In the genomic region with DNA sequence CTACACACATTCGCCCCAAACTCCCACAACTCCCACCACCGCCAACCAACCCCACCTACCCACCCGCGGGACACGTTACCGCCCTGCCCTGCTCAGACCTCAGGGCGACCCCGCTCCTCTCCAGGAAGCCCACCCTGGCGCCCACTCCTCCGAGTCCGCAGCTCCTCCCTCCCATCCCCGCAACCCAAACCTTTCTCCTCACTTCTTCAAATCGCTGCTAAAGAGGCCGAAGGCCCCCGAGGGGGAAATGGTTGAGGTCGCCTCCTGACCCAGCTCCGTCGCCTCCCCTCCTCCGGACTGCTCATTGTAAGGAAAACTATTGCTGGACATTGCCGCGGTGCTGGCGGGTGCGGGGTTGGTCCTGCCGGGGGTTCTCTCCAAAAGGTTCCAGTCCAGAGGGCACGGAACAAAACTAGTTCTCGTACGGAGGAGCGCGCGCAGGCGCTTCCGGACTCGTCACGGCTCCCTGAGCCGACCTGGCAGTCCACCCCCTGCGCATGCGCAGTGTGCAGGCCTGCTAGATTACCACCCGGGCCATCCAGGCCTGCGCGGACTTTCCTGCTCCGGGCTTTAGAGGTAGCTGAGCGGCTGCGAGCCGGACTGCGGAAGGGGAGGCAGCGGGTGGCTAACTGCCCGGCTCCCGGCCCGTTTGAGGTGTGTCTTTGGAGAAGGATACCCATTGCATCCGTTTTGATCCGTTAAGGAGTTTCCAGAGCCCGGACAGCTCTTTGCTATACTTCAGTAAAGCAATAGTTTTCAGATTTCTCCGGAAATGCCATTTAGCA, we compare ENCODE assay signal across 1 cellular context.
TF ChIP-seq lines count a peak whose summit lies in the region.

A gene with protein sequence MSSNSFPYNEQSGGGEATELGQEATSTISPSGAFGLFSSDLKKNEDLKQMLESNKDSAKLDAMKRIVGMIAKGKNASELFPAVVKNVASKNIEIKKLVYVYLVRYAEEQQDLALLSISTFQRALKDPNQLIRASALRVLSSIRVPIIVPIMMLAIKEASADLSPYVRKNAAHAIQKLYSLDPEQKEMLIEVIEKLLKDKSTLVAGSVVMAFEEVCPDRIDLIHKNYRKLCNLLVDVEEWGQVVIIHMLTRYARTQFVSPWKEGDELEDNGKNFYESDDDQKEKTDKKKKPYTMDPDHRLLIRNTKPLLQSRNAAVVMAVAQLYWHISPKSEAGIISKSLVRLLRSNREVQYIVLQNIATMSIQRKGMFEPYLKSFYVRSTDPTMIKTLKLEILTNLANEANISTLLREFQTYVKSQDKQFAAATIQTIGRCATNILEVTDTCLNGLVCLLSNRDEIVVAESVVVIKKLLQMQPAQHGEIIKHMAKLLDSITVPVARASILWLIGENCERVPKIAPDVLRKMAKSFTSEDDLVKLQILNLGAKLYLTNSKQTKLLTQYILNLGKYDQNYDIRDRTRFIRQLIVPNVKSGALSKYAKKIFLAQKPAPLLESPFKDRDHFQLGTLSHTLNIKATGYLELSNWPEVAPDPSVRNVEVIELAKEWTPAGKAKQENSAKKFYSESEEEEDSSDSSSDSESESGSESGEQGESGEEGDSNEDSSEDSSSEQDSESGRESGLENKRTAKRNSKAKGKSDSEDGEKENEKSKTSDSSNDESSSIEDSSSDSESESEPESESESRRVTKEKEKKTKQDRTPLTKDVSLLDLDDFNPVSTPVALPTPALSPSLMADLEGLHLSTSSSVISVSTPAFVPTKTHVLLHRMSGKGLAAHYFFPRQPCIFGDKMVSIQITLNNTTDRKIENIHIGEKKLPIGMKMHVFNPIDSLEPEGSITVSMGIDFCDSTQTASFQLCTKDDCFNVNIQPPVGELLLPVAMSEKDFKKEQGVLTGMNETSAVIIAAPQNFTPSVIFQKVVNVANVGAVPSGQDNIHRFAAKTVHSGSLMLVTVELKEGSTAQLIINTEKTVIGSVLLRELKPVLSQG (minus strand): TSS at position 449 of the 785 bp plus-strand sequence. CDS start 119 bp downstream, at position 330.

TF ChIP-seq in HepG2, 621 proteins besides CTCF, POLR2A, EP300 and RAD21 (continued from another document and continues in another):
- TF ChIP-seq, protein P1, sequence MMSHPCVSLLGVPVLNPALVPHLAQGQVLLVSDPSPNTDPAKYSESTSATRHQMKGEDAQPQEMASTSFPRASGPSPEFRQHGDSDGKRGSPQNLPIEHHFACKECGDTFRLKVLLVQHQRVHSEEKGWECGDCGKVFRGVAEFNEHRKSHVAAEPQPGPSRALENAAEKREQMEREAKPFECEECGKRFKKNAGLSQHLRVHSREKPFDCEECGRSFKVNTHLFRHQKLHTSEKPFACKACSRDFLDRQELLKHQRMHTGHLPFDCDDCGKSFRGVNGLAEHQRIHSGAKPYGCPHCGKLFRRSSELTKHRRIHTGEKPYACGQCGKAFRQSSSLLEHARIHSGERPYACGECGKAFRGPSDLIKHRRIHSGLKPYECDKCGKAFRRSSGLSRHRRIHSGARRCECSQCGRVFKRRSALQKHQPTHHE (CRISPR knock-in tag; IDR thresholded peaks at IDR 0.05; ENCODE audit: borderline replicate concordance): no peak
- peak; percentile 88; the same call in 1 of the 2 replicates for TF ChIP-seq ZNF615 (CRISPR knock-in tag; IDR thresholded peaks at IDR 0.05; ENCODE audit: borderline replicate concordance)
- TF ChIP-seq, protein P2, sequence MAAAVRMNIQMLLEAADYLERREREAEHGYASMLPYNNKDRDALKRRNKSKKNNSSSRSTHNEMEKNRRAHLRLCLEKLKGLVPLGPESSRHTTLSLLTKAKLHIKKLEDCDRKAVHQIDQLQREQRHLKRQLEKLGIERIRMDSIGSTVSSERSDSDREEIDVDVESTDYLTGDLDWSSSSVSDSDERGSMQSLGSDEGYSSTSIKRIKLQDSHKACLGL (CRISPR knock-in tag; IDR thresholded peaks at IDR 0.05): peak; percentile 68
- TF ChIP-seq, protein P3, sequence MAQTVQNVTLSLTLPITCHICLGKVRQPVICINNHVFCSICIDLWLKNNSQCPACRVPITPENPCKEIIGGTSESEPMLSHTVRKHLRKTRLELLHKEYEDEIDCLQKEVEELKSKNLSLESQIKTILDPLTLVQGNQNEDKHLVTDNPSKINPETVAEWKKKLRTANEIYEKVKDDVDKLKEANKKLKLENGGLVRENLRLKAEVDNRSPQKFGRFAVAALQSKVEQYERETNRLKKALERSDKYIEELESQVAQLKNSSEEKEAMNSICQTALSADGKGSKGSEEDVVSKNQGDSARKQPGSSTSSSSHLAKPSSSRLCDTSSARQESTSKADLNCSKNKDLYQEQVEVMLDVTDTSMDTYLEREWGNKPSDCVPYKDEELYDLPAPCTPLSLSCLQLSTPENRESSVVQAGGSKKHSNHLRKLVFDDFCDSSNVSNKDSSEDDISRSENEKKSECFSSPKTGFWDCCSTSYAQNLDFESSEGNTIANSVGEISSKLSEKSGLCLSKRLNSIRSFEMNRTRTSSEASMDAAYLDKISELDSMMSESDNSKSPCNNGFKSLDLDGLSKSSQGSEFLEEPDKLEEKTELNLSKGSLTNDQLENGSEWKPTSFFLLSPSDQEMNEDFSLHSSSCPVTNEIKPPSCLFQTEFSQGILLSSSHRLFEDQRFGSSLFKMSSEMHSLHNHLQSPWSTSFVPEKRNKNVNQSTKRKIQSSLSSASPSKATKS (CRISPR knock-in tag; IDR thresholded peaks at IDR 0.05): peak; percentile 66; the same call in 1 of the 2 replicates
- TF ChIP-seq NBN (conservative IDR thresholded peaks at IDR 0.05): no peak
- TF ChIP-seq ZNF430 (CRISPR knock-in tag; IDR thresholded peaks at IDR 0.05): peak; percentile 34; the same call in 1 of the 2 replicates
- TF ChIP-seq ZFP37 (CRISPR knock-in tag; IDR thresholded peaks at IDR 0.05; ENCODE audit: borderline replicate concordance): no peak
- peak; percentile 71; the same call in 1 of the 2 replicates for TF ChIP-seq GATAD1 (CRISPR knock-in tag; IDR thresholded peaks at IDR 0.05)
- peak in 1 of 2 experiments; percentile 89; a peak in 2 of 4 replicates for TF ChIP-seq KLF16 (CRISPR knock-in tag; IDR thresholded peaks at IDR 0.05)
- 0 out of 2 replicates have a peak, but pooled peaks have one; percentile 24 for TF ChIP-seq MEF2D (CRISPR knock-in tag; IDR thresholded peaks at IDR 0.05)
- no peak for TF ChIP-seq ZFAT (CRISPR knock-in tag; conservative IDR thresholded peaks at IDR 0.05)
- TF ChIP-seq DR1 (CRISPR knock-in tag; IDR thresholded peaks at IDR 0.05): peak; percentile 74
- TF ChIP-seq ZNF589 (CRISPR knock-in tag; conservative IDR thresholded peaks at IDR 0.05): no peak
- peak; percentile 39 for TF ChIP-seq ZNF441 (CRISPR knock-in tag; IDR thresholded peaks at IDR 0.05; ENCODE audit: borderline replicate concordance)
- TF ChIP-seq ZNF143 (CRISPR knock-in tag; IDR thresholded peaks at IDR 0.05): no peak
- 0 out of 2 replicates have a peak, but pooled peaks have one; percentile 55 for TF ChIP-seq ZBTB42 (CRISPR knock-in tag; IDR thresholded peaks at IDR 0.05)
- no peak for TF ChIP-seq SRSF9 (IDR thresholded peaks at IDR 0.05; ENCODE audit: borderline replicate concordance, insufficient read depth, low read depth, low read length, poor library complexity, severe bottlenecking)
- peak; percentile 43; the same call in 1 of the 2 replicates for TF ChIP-seq EED (CRISPR knock-in tag; IDR thresholded peaks at IDR 0.05)
- peak; percentile 65; the same call in 1 of the 2 replicates for TF ChIP-seq SIN3B (IDR thresholded peaks at IDR 0.05; ENCODE audit: low read length)
- no peak for TF ChIP-seq ZNF780A (CRISPR knock-in tag; IDR thresholded peaks at IDR 0.05)
- TF ChIP-seq, protein P4, sequence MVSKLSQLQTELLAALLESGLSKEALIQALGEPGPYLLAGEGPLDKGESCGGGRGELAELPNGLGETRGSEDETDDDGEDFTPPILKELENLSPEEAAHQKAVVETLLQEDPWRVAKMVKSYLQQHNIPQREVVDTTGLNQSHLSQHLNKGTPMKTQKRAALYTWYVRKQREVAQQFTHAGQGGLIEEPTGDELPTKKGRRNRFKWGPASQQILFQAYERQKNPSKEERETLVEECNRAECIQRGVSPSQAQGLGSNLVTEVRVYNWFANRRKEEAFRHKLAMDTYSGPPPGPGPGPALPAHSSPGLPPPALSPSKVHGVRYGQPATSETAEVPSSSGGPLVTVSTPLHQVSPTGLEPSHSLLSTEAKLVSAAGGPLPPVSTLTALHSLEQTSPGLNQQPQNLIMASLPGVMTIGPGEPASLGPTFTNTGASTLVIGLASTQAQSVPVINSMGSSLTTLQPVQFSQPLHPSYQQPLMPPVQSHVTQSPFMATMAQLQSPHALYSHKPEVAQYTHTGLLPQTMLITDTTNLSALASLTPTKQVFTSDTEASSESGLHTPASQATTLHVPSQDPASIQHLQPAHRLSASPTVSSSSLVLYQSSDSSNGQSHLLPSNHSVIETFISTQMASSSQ (IDR thresholded peaks at IDR 0.05; ENCODE audit: low read depth): peak; percentile 30; the same call in 1 of the 2 replicates
- TF ChIP-seq, protein P4 (CRISPR knock-in tag; IDR thresholded peaks at IDR 0.05; ENCODE audit: borderline replicate concordance): no peak; the same call in 1 of the 2 replicates
- TF ChIP-seq, protein P5, sequence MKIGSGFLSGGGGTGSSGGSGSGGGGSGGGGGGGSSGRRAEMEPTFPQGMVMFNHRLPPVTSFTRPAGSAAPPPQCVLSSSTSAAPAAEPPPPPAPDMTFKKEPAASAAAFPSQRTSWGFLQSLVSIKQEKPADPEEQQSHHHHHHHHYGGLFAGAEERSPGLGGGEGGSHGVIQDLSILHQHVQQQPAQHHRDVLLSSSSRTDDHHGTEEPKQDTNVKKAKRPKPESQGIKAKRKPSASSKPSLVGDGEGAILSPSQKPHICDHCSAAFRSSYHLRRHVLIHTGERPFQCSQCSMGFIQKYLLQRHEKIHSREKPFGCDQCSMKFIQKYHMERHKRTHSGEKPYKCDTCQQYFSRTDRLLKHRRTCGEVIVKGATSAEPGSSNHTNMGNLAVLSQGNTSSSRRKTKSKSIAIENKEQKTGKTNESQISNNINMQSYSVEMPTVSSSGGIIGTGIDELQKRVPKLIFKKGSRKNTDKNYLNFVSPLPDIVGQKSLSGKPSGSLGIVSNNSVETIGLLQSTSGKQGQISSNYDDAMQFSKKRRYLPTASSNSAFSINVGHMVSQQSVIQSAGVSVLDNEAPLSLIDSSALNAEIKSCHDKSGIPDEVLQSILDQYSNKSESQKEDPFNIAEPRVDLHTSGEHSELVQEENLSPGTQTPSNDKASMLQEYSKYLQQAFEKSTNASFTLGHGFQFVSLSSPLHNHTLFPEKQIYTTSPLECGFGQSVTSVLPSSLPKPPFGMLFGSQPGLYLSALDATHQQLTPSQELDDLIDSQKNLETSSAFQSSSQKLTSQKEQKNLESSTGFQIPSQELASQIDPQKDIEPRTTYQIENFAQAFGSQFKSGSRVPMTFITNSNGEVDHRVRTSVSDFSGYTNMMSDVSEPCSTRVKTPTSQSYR (CRISPR knock-in tag; IDR thresholded peaks at IDR 0.05; ENCODE audit: borderline replicate concordance): peak; percentile 37; the same call in 1 of the 2 replicates
- TF ChIP-seq, protein P6, sequence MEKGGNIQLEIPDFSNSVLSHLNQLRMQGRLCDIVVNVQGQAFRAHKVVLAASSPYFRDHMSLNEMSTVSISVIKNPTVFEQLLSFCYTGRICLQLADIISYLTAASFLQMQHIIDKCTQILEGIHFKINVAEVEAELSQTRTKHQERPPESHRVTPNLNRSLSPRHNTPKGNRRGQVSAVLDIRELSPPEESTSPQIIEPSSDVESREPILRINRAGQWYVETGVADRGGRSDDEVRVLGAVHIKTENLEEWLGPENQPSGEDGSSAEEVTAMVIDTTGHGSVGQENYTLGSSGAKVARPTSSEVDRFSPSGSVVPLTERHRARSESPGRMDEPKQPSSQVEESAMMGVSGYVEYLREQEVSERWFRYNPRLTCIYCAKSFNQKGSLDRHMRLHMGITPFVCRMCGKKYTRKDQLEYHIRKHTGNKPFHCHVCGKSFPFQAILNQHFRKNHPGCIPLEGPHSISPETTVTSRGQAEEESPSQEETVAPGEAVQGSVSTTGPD (CRISPR knock-in tag; IDR thresholded peaks at IDR 0.05): no peak
- no peak for TF ChIP-seq ZNF496 (CRISPR knock-in tag; IDR thresholded peaks at IDR 0.05; ENCODE audit: insufficient replicate concordance)
- no peak for TF ChIP-seq ZFP36 (IDR thresholded peaks at IDR 0.05; ENCODE audit: borderline replicate concordance, low read depth, low read length, partially characterized antibody)
- no peak for TF ChIP-seq ZNF468 (CRISPR knock-in tag; IDR thresholded peaks at IDR 0.05)
- TF ChIP-seq TCF7 (IDR thresholded peaks at IDR 0.05; ENCODE audit: low read depth): no peak
- peak; percentile 96 for TF ChIP-seq ZMYM4 (CRISPR knock-in tag; IDR thresholded peaks at IDR 0.05)
- no peak for TF ChIP-seq SALL2 (CRISPR knock-in tag; IDR thresholded peaks at IDR 0.05)
- no peak for TF ChIP-seq ZNF678 (CRISPR knock-in tag; IDR thresholded peaks at IDR 0.05)
